Comparison of ENCODE assay signal across 23 cellular contexts in the genomic region with DNA sequence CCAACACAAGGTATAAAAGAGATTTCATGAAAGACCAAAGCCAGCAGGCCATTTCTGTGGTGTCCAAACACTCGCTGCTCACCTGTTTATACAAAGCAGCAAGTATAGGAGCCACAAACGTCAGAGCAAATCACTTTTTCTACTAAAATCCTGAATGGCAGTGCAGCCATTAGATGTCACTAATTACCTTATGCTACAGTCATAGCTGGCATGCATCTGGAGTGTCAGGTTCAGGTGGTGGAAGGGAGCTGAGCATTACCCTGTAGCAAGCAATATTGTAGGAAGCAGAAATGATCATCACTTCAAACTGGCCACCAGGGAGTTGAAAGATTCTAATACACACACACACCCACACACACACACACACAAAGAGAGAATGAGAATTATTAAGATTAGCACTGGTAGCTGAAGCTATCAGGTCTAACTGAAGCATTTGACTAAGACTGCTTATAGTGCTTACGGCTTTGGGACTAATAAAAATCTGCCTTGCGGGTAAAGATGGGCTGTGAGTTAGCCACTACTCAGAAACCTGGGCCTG.
A peak's percentile ranks its signal among the peaks of the same experiment; 100 is the strongest.
DNase-seq lines count a peak whose midpoint lies in the region; ATAC-seq and TF ChIP-seq lines count a peak whose summit lies in the region.
"Had no signal": no experiment of that assay in that cellular context is flagged by ENCODE, and none has a peak within 500 bp of the region (broad histone marks: within the 10 kb centered on the region; RNA-seq: fewer than 3 reads in every experiment).

No MANE protein-coding gene starts in this region.

- no peak overlapping the region; the same call in 1 of the 2 replicates for H2AFZ ChIP-seq in OCI-LY7 (ENCODE audit: low read length)

- peak; percentile 37; the same call in 1 of the 2 replicates for TF ChIP-seq RAD21 in Ishikawa (IDR thresholded peaks at IDR 0.05; ENCODE audit: low read depth)

- CTCF ChIA-PET in OCI-LY7 (lab: Charles Lee; ENCODE audit: unreplicated experiment), result interaction anchor here (1.0 to 2.9 kb wide), 4 partner anchors 41 to 165 kb away, joined by 3 to 13 read pairs (median 6); no protein-coding TSS in a partner anchor

- POLR2A ChIA-PET in OCI-LY7 (lab: Charles Lee), result interaction anchor here (0.8 to 10.2 kb wide), 13 partner anchors 11 to 175 kb away, joined by 3 to 129 read pairs (median 4); a partner anchor contains a TSS

- no peaks in the 10 kb centered on the region for H3K9me2 ChIP-seq in OCI-LY7 (ENCODE audit: insufficient read depth, low read length)

- peak overlapping the region; percentile 92 for H3K4me2 ChIP-seq in OCI-LY7 (ENCODE audit: low read length)

- peak overlapping the region; percentile 70 for H3K27ac Mint-ChIP-seq in nephron progenitor cell
- H3K27ac Mint-ChIP-seq: activated CD4-positive, alpha-beta T cell treated with anti-CD3 and anti-CD28 coated beads, Interleukin-2, amount 10 ng/mL, durations not matched to agents 7 days and 5 days; activated naive CD8-positive, alpha-beta T cell treated with anti-CD3 and anti-CD28 coated beads, Interleukin-2, amount 50 U/mL, for 24 hours had no signal

- no TSS peak for BruUV-seq in OCI-LY7 (replicated peaks; lab: Mats Ljungman, UMichigan)

- peak overlapping the region; percentile 99 for H3K27ac ChIP-seq in OCI-LY7 (ENCODE audit: low read depth, low read length, poor library complexity, severe bottlenecking)
- H3K27ac ChIP-seq: coronary artery, pancreas, sigmoid colon, upper lobe of right lung had no signal

- peaks cover 4% of the 10 kb centered on the region for H3K9me3 Mint-ChIP-seq in nephron progenitor cell
- H3K9me3 Mint-ChIP-seq: activated CD4-positive, alpha-beta T cell treated with anti-CD3 and anti-CD28 coated beads, Interleukin-2, amount 10 ng/mL, durations not matched to agents 7 days and 5 days; activated naive CD8-positive, alpha-beta T cell treated with anti-CD3 and anti-CD28 coated beads, Interleukin-2, amount 50 U/mL, for 24 hours had no signal

- intact Hi-C loops in OCI-LY7 (cut with micrococcal nuclease; ENCODE audit: unreplicated experiment), result loop anchor here (1.0 to 2.0 kb wide), 3 partner anchors 77 to 168 kb away; a partner anchor contains a TSS

- H3K4me1 Mint-ChIP-seq in nephron progenitor cell, result peaks cover 19% of the 10 kb centered on the region
- H3K4me1 Mint-ChIP-seq: activated CD4-positive, alpha-beta T cell treated with anti-CD3 and anti-CD28 coated beads, Interleukin-2, amount 10 ng/mL, durations not matched to agents 7 days and 5 days; activated naive CD8-positive, alpha-beta T cell treated with anti-CD3 and anti-CD28 coated beads, Interleukin-2, amount 50 U/mL, for 24 hours had no signal

- peaks cover 11% of the 10 kb centered on the region for H3K36me3 ChIP-seq in OCI-LY7 (ENCODE audit: insufficient read depth, low read length)
- H3K36me3 ChIP-seq: pancreas, sigmoid colon, upper lobe of right lung had no signal

- no peaks in the 10 kb centered on the region for H3K27me3 Mint-ChIP-seq in nephron progenitor cell (ENCODE audit: low read depth, poor library complexity)
- H3K27me3 Mint-ChIP-seq: activated CD4-positive, alpha-beta T cell treated with anti-CD3 and anti-CD28 coated beads, Interleukin-2, amount 10 ng/mL, durations not matched to agents 7 days and 5 days; activated naive CD8-positive, alpha-beta T cell treated with anti-CD3 and anti-CD28 coated beads, Interleukin-2, amount 50 U/mL, for 24 hours had no signal

- TF ChIP-seq CTCF in OCI-LY7 (conservative IDR thresholded peaks at IDR 0.05; ENCODE audit: low read length), result peak; percentile 55
- no peak for TF ChIP-seq CTCF in nephron progenitor cell (IDR thresholded peaks at IDR 0.05)

- no peaks in the 10 kb centered on the region for H4K20me1 ChIP-seq in OCI-LY7 (ENCODE audit: insufficient read depth, low read length)

- ATAC-seq in HG03460 (IDR thresholded peaks at IDR 0.05; ENCODE audit: unreplicated experiment), result no peak
- ATAC-seq: activated naive CD8-positive, alpha-beta T cell treated with anti-CD3 and anti-CD28 coated beads, Interleukin-2, amount 50 U/mL, for 24 hours; Right ventricle myocardium inferior; upper lobe of right lung had no signal

- TF ChIP-seq EP300 in Ishikawa (IDR thresholded peaks at IDR 0.05; ENCODE audit: borderline replicate concordance), result no peak

- DNase-seq in NCI-H1092 treated with DMSO at 0.1 percent for 48 hours (lab: John Stamatoyannopoulos, UW) (peak; percentile 0), NCI-H1092 (lab: John Stamatoyannopoulos, UW) (no peak), OCI-LY7 (ENCODE audit: low spot score) (peak; percentile 66), nephron progenitor cell (no peak), dedifferentiated amniotic fluid mesenchymal stem cell (ENCODE audit: extremely low spot score) (no peak), COLO668 (lab: John Stamatoyannopoulos, UW; ENCODE audit: unreplicated experiment) (no peak)
- DNase-seq: 8988T; activated CD4-positive, alpha-beta T cell treated with anti-CD3 and anti-CD28 coated beads, Interleukin-2, amount 10 ng/mL, durations not matched to agents 7 days and 5 days; activated naive CD8-positive, alpha-beta T cell treated with anti-CD3 and anti-CD28 coated beads, Interleukin-2, amount 50 U/mL, for 24 hours; C1 segment of cervical spinal cord; HCEC 1CT; Karpas-422; mammary epithelial cell; NCI-H1436; NCI-H226; pancreas; sigmoid colon; stimulated activated CD4-positive, alpha-beta T cell treated with anti-CD3 and anti-CD28 coated beads, Interleukin-1b, Interleukin-23, amount 100 ng/mL, for 48 hours; upper lobe of right lung had no signal

- H3K79me2 ChIP-seq in OCI-LY7 (ENCODE audit: insufficient read depth, low read depth, low read length), result no peaks in the 10 kb centered on the region

- no peaks in the 10 kb centered on the region for H3K9me3 ChIP-seq in OCI-LY7 (ENCODE audit: low read length)
- H3K9me3 ChIP-seq: pancreas, sigmoid colon, upper lobe of right lung had no signal

- no peak overlapping the region for H3K4me3 Mint-ChIP-seq in nephron progenitor cell
- H3K4me3 Mint-ChIP-seq: activated CD4-positive, alpha-beta T cell treated with anti-CD3 and anti-CD28 coated beads, Interleukin-2, amount 10 ng/mL, durations not matched to agents 7 days and 5 days; activated naive CD8-positive, alpha-beta T cell treated with anti-CD3 and anti-CD28 coated beads, Interleukin-2, amount 50 U/mL, for 24 hours had no signal

- peaks cover 32% of the 10 kb centered on the region for H3K36me3 Mint-ChIP-seq in nephron progenitor cell (ENCODE audit: low read depth)

- no peak overlapping the region for H3K4me3 ChIP-seq in OCI-LY7 (ENCODE audit: low read depth, low read length, poor library complexity, severe bottlenecking)
- H3K4me3 ChIP-seq: coronary artery, pancreas, sigmoid colon, upper lobe of right lung had no signal

- peaks cover 94% of the 10 kb centered on the region for H3K4me1 ChIP-seq in OCI-LY7 (ENCODE audit: insufficient read depth, low read length, poor library complexity, severe bottlenecking)
- H3K4me1 ChIP-seq: pancreas, upper lobe of right lung had no signal

TF ChIP-seq in Ishikawa, 13 proteins besides CTCF, POLR2A, EP300 and RAD21:
- TF ChIP-seq, protein P1, sequence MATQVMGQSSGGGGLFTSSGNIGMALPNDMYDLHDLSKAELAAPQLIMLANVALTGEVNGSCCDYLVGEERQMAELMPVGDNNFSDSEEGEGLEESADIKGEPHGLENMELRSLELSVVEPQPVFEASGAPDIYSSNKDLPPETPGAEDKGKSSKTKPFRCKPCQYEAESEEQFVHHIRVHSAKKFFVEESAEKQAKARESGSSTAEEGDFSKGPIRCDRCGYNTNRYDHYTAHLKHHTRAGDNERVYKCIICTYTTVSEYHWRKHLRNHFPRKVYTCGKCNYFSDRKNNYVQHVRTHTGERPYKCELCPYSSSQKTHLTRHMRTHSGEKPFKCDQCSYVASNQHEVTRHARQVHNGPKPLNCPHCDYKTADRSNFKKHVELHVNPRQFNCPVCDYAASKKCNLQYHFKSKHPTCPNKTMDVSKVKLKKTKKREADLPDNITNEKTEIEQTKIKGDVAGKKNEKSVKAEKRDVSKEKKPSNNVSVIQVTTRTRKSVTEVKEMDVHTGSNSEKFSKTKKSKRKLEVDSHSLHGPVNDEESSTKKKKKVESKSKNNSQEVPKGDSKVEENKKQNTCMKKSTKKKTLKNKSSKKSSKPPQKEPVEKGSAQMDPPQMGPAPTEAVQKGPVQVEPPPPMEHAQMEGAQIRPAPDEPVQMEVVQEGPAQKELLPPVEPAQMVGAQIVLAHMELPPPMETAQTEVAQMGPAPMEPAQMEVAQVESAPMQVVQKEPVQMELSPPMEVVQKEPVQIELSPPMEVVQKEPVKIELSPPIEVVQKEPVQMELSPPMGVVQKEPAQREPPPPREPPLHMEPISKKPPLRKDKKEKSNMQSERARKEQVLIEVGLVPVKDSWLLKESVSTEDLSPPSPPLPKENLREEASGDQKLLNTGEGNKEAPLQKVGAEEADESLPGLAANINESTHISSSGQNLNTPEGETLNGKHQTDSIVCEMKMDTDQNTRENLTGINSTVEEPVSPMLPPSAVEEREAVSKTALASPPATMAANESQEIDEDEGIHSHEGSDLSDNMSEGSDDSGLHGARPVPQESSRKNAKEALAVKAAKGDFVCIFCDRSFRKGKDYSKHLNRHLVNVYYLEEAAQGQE (IDR thresholded peaks at IDR 0.05; ENCODE audit: low read depth), result no peak
- TF ChIP-seq ZBTB7A (IDR thresholded peaks at IDR 0.05; ENCODE audit: low read depth) (no peak), FOXM1 (IDR thresholded peaks at IDR 0.05; ENCODE audit: borderline replicate concordance, low read depth) (no peak), TCF12 (IDR thresholded peaks at IDR 0.05; ENCODE audit: low read depth) (no peak), TEAD4 (IDR thresholded peaks at IDR 0.05) (no peak), EGR1 (IDR thresholded peaks at IDR 0.05) (no peak), CEBPB (IDR thresholded peaks at IDR 0.05) (no peak), NFIC (IDR thresholded peaks at IDR 0.05) (no peak)
- TF ChIP-seq, protein P2, sequence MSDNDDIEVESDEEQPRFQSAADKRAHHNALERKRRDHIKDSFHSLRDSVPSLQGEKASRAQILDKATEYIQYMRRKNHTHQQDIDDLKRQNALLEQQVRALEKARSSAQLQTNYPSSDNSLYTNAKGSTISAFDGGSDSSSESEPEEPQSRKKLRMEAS (IDR thresholded peaks at IDR 0.05), result no peak
- TF ChIP-seq, protein P3, sequence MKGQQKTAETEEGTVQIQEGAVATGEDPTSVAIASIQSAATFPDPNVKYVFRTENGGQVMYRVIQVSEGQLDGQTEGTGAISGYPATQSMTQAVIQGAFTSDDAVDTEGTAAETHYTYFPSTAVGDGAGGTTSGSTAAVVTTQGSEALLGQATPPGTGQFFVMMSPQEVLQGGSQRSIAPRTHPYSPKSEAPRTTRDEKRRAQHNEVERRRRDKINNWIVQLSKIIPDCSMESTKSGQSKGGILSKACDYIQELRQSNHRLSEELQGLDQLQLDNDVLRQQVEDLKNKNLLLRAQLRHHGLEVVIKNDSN (IDR thresholded peaks at IDR 0.05), result no peak

Comparison
In these comparisons a context has a peak if more than half of its experiments do, and no peak if none do; other contexts are left out.
1. DNase-seq: peak in NCI-H1092 treated with DMSO at 0.1 percent for 48 hours (single experiment) and OCI-LY7 (single experiment); none in NCI-H1092 (single experiment), nephron progenitor cell (single experiment), dedifferentiated amniotic fluid mesenchymal stem cell (single experiment) and COLO668 (single experiment).